In genomic region chr12:96295532-96296160, GRCh38 we compare ENCODE assay signal across 22 cellular contexts.
DNase-seq lines count a peak whose midpoint lies in the region; ATAC-seq and TF ChIP-seq lines count a peak whose summit lies in the region.
"Had no signal": no experiment of that assay in that cellular context is flagged by ENCODE, and none has a peak within 500 bp of the region (broad histone marks: within the 10 kb centered on the region; RNA-seq: fewer than 3 reads in every experiment).

No MANE protein-coding gene starts in this region.

- peaks cover 38% of the 10 kb centered on the region for H3K36me3 ChIP-seq in suprapubic skin
- H3K36me3 ChIP-seq: ovary had no signal

- peaks cover 4 to 22% of the 10 kb centered on the region in 2 donors for H3K36me3 Mint-ChIP-seq in activated T-cell treated with anti-CD3 and anti-CD28 coated beads, Interleukin-2, amount 50 U/mL, for 72 hours (ENCODE audit: insufficient read depth in 2 of 2)
- H3K36me3 Mint-ChIP-seq in HFFc6 (ENCODE audit: low read depth) = peaks cover 26% of the 10 kb centered on the region

- peaks cover 21% of the 10 kb centered on the region for H3K4me1 Mint-ChIP-seq in activated T-cell treated with anti-CD3 and anti-CD28 coated beads, Interleukin-2, amount 50 U/mL, for 72 hours (ENCODE audit: low read depth)
- H3K4me1 Mint-ChIP-seq in HFFc6 (ENCODE audit: low read depth) = peaks cover 15% of the 10 kb centered on the region
- peaks cover 11% of the 10 kb centered on the region for H3K4me1 Mint-ChIP-seq in stimulated activated naive CD8-positive, alpha-beta T cell treated with anti-CD3 and anti-CD28 coated beads, Interleukin-15, amount 100 ng/mL, for 72 hours

- TF ChIP-seq EP300 in suprapubic skin (IDR thresholded peaks at IDR 0.05) = no peak

- no peak for TF ChIP-seq CTCF in HFFc6 (IDR thresholded peaks at IDR 0.05)
- no peak for TF ChIP-seq CTCF in suprapubic skin (IDR thresholded peaks at IDR 0.05)

- H3K4me1 ChIP-seq in suprapubic skin = no peaks in the 10 kb centered on the region
- H3K4me1 ChIP-seq: upper lobe of left lung had no signal

- ATAC-seq in activated T-cell treated with anti-CD3 and anti-CD28 coated beads, Interleukin-2, amount 50 U/mL, for 72 hours (replicated peaks in 1 of 2) = peak; percentile 52 to 70
- peak; percentile 39 for ATAC-seq in stimulated activated naive CD8-positive, alpha-beta T cell treated with anti-CD3 and anti-CD28 coated beads, Interleukin-15, amount 100 ng/mL, for 72 hours
- ATAC-seq in HG03280 (IDR thresholded peaks at IDR 0.05; ENCODE audit: unreplicated experiment) = no peak
- no peak for ATAC-seq in HG02870 (IDR thresholded peaks at IDR 0.05; ENCODE audit: unreplicated experiment)
- ATAC-seq: HCT116 had no signal

- no peaks in the 10 kb centered on the region for H3K27me3 Mint-ChIP-seq in activated T-cell treated with anti-CD3 and anti-CD28 coated beads, Interleukin-2, amount 50 U/mL, for 72 hours (ENCODE audit: low read depth)
- peaks cover 3% of the 10 kb centered on the region; the same call in 1 of the 2 replicates for H3K27me3 Mint-ChIP-seq in HFFc6 (ENCODE audit: insufficient read depth)
- no peaks in the 10 kb centered on the region for H3K27me3 Mint-ChIP-seq in stimulated activated naive CD8-positive, alpha-beta T cell treated with anti-CD3 and anti-CD28 coated beads, Interleukin-15, amount 100 ng/mL, for 72 hours
- H3K27me3 Mint-ChIP-seq: stimulated activated naive CD8-positive, alpha-beta T cell treated with anti-CD3 and anti-CD28 coated beads, Interleukin-15, Interleukin-2, amounts not matched to agents 100 ng/mL and 50 ng/mL, for 24 hours had no signal

- H3K27me3 ChIP-seq in suprapubic skin = no peaks in the 10 kb centered on the region
- H3K27me3 ChIP-seq: ovary, sigmoid colon, SJCRH30, upper lobe of left lung had no signal

- peak overlapping the region; percentile 79 for H3K27ac Mint-ChIP-seq in activated T-cell treated with anti-CD3 and anti-CD28 coated beads, Interleukin-2, amount 50 U/mL, for 72 hours
- peak overlapping the region; percentile 28 for H3K27ac Mint-ChIP-seq in HFFc6
- H3K27ac Mint-ChIP-seq in stimulated activated naive CD8-positive, alpha-beta T cell treated with anti-CD3 and anti-CD28 coated beads, Interleukin-15, amount 100 ng/mL, for 72 hours = no peak overlapping the region

- H3K4me3 ChIP-seq in suprapubic skin = no peak overlapping the region
- H3K4me3 ChIP-seq: ovary, sigmoid colon, SJCRH30, upper lobe of left lung had no signal

- DNase-seq in activated T-cell treated with anti-CD3 and anti-CD28 coated beads, Interleukin-2, amount 50 U/mL, for 72 hours = no peak
- no peak for DNase-seq in activated T-cell treated with anti-CD3 and anti-CD28 coated beads, Interleukin-2, amount 50 U/mL, for 1 hour
- no peak for DNase-seq in HFFc6
- DNase-seq in amniotic epithelial cell (ENCODE audit: low read depth) = peak; percentile 17
- DNase-seq in stimulated activated naive CD8-positive, alpha-beta T cell treated with anti-CD3 and anti-CD28 coated beads, Interleukin-15, amount 100 ng/mL, for 72 hours = no peak
- DNase-seq in suprapubic skin (ENCODE audit: low spot score in 2 of 2) = no peak
- DNase-seq: activated CD4-positive, alpha-beta T cell treated with anti-CD3 and anti-CD28 coated beads for 1 hour; aorta; cerebellar nuclear complex; effector CD8-positive, alpha-beta T cell; head of caudate nucleus; Kasumi-1; NCI-H1417 treated with DMSO at 0.1 percent for 48 hours; NCI-H2171 treated with DMSO at 0.1 percent for 48 hours; ovary; sigmoid colon; upper lobe of left lung had no signal

- WGBS in suprapubic skin = 86% methylated on average over 6 of the region's 6 CpGs

- H3K9me3 Mint-ChIP-seq in activated T-cell treated with anti-CD3 and anti-CD28 coated beads, Interleukin-2, amount 50 U/mL, for 72 hours = no peaks in the 10 kb centered on the region
- no peaks in the 10 kb centered on the region for H3K9me3 Mint-ChIP-seq in HFFc6
- H3K9me3 Mint-ChIP-seq in stimulated activated naive CD8-positive, alpha-beta T cell treated with anti-CD3 and anti-CD28 coated beads, Interleukin-15, amount 100 ng/mL, for 72 hours = no peaks in the 10 kb centered on the region
- H3K9me3 Mint-ChIP-seq: stimulated activated naive CD8-positive, alpha-beta T cell treated with anti-CD3 and anti-CD28 coated beads, Interleukin-15, Interleukin-2, amounts not matched to agents 100 ng/mL and 50 ng/mL, for 24 hours had no signal

- TF ChIP-seq POLR2A in suprapubic skin (IDR thresholded peaks at IDR 0.05) = no peak

- H3K9me3 ChIP-seq in suprapubic skin = no peaks in the 10 kb centered on the region
- H3K9me3 ChIP-seq: ovary, sigmoid colon, SJCRH30, upper lobe of left lung had no signal

- peak overlapping the region; percentile 31 to 80 for H3K4me3 Mint-ChIP-seq in activated T-cell treated with anti-CD3 and anti-CD28 coated beads, Interleukin-2, amount 50 U/mL, for 72 hours
- H3K4me3 Mint-ChIP-seq in HFFc6 = no peak overlapping the region; the same call in 1 of the 2 replicates
- peak overlapping the region; percentile 18 to 47 for H3K4me3 Mint-ChIP-seq in stimulated activated naive CD8-positive, alpha-beta T cell treated with anti-CD3 and anti-CD28 coated beads, Interleukin-15, amount 100 ng/mL, for 72 hours
- H3K4me3 Mint-ChIP-seq: stimulated activated naive CD8-positive, alpha-beta T cell treated with anti-CD3 and anti-CD28 coated beads, Interleukin-15, Interleukin-2, amounts not matched to agents 100 ng/mL and 50 ng/mL, for 24 hours had no signal

- no peak overlapping the region for H3K27ac ChIP-seq in suprapubic skin
- H3K27ac ChIP-seq: ovary, sigmoid colon, SJCRH30, upper lobe of left lung had no signal

Comparison
In these comparisons a context has a peak if more than half of its experiments do, and no peak if none do; other contexts are left out.
1. ATAC-seq: peak in activated T-cell treated with anti-CD3 and anti-CD28 coated beads, Interleukin-2, amount 50 U/mL, for 72 hours (2 of 2) and stimulated activated naive CD8-positive, alpha-beta T cell treated with anti-CD3 and anti-CD28 coated beads, Interleukin-15, amount 100 ng/mL, for 72 hours (single experiment); none in HG03280 (single experiment) and HG02870 (single experiment).
2. H3K27ac Mint-ChIP-seq: peak in activated T-cell treated with anti-CD3 and anti-CD28 coated beads, Interleukin-2, amount 50 U/mL, for 72 hours (single experiment) and HFFc6 (single experiment); none in stimulated activated naive CD8-positive, alpha-beta T cell treated with anti-CD3 and anti-CD28 coated beads, Interleukin-15, amount 100 ng/mL, for 72 hours (0 of 2).